8 cellular contexts compared by ENCODE assay signal in genomic region chr14:103185051-103186027, GRCh38.
DNase-seq lines count a peak whose midpoint lies in the region; ATAC-seq, FAIRE-seq and TF ChIP-seq lines count a peak whose summit lies in the region.

No MANE protein-coding gene starts in this region.

- POLR2A ChIA-PET in A549 (lab: Yijun Ruan, JAX) = interaction anchor here (0.6 kb wide), 1 partner anchor 88 kb away, joined by 3 read pairs; no protein-coding TSS in a partner anchor
- POLR2A ChIA-PET in activated CD4-positive, alpha-beta memory T cell treated with anti-CD3 and anti-CD28 coated beads, Interleukin-2, amount 10 ng/mL, durations not matched to agents 7 days and 5 days (lab: Charles Lee) = no interaction called here

- H3K9me3 ChIP-seq in A549 = no peaks in the 10 kb centered on the region

- TF ChIP-seq CTCF in A549 (IDR thresholded peaks at IDR 0.05) = peak; percentile 75
- TF ChIP-seq CTCF in GM12875 (IDR thresholded peaks at IDR 0.05; ENCODE audit: borderline replicate concordance, insufficient read depth, low read depth, low read length) = peak; percentile 47; the same call in 1 of the 2 replicates
- no peak for TF ChIP-seq CTCF in omental fat pad (IDR thresholded peaks at IDR 0.05)

- no peaks in the 10 kb centered on the region for H3K36me3 Mint-ChIP-seq in activated CD4-positive, alpha-beta memory T cell treated with anti-CD3 and anti-CD28 coated beads, Interleukin-2, amount 10 ng/mL, durations not matched to agents 7 days and 5 days (ENCODE audit: low read depth)

- H3K4me1 ChIP-seq in A549 = peaks cover 28% of the 10 kb centered on the region

- TF ChIP-seq EP300 in A549 (IDR thresholded peaks at IDR 0.05) = no peak

- H3K9me3 Mint-ChIP-seq in activated CD4-positive, alpha-beta memory T cell treated with anti-CD3 and anti-CD28 coated beads, Interleukin-2, amount 10 ng/mL, durations not matched to agents 7 days and 5 days = no peaks in the 10 kb centered on the region

- FAIRE-seq in A549 (lab: Jason Lieb, UNC) = peak; percentile 7

- H3K27ac ChIP-seq in A549 = peak overlapping the region; percentile 44 to 74; a peak in 5 of 6 replicates

- peaks cover 4% of the 10 kb centered on the region for H3K4me1 Mint-ChIP-seq in activated CD4-positive, alpha-beta memory T cell treated with anti-CD3 and anti-CD28 coated beads, Interleukin-2, amount 10 ng/mL, durations not matched to agents 7 days and 5 days

- peak; percentile 71 to 75 for TF ChIP-seq RAD21 in A549 (conservative IDR thresholded peaks at IDR 0.05 in 1 of 2, IDR thresholded peaks at IDR 0.05 in 1 of 2)

- peak; percentile 31 to 54 for DNase-seq in A549 (ENCODE audit: low read depth in 1 of 2, low spot score in 1 of 2)
- DNase-seq in NCI-H526 (lab: John Stamatoyannopoulos, UW) = peak; percentile 44 to 62
- DNase-seq in dermis blood vessel endothelial cell = peak; percentile 64
- no peak for DNase-seq in omental fat pad (ENCODE audit: low spot score)
- DNase-seq in HK-2 (ENCODE audit: unreplicated experiment) = no peak
- no peak for DNase-seq in activated CD4-positive, alpha-beta memory T cell treated with anti-CD3 and anti-CD28 coated beads, Interleukin-2, amount 10 ng/mL, durations not matched to agents 7 days and 5 days

- H3K4me3 ChIP-seq in A549 (no peak overlapping the region), GM12875 (ENCODE audit: low read depth, low read length) (no peak overlapping the region)

- peak in 1 of 2 experiments; percentile 35; a peak in 2 of 6 replicates for ATAC-seq in A549
- ATAC-seq in omental fat pad (ENCODE audit: low FRiP score) = peak; percentile 64
- no peak for ATAC-seq in GM21390 (IDR thresholded peaks at IDR 0.05; ENCODE audit: unreplicated experiment)

- 45% methylated on average over 13 of the region's 13 CpGs for WGBS in A549 (ENCODE audit: missing lambda C conversion rate)

- TF ChIP-seq POLR2A in A549 (IDR thresholded peaks at IDR 0.05; ENCODE audit: low read length) = no peak

- no peak overlapping the region for H3K27ac Mint-ChIP-seq in activated CD4-positive, alpha-beta memory T cell treated with anti-CD3 and anti-CD28 coated beads, Interleukin-2, amount 10 ng/mL, durations not matched to agents 7 days and 5 days

- CTCF ChIA-PET in A549 (lab: Yijun Ruan, JAX) = interaction anchor here (0.6 to 13.1 kb wide), 40 partner anchors 8 to 533 kb away, joined by 3 to 261 read pairs (median 4); partner anchors contain the start of gene TNFAIP2
- CTCF ChIA-PET in activated CD4-positive, alpha-beta memory T cell treated with anti-CD3 and anti-CD28 coated beads, Interleukin-2, amount 10 ng/mL, durations not matched to agents 7 days and 5 days (lab: Charles Lee) = interaction anchor here (0.7 to 2.7 kb wide), 5 partner anchors 49 to 157 kb away, joined by 3 to 18 read pairs (median 4); no protein-coding TSS in a partner anchor

- H3K4me3 Mint-ChIP-seq in activated CD4-positive, alpha-beta memory T cell treated with anti-CD3 and anti-CD28 coated beads, Interleukin-2, amount 10 ng/mL, durations not matched to agents 7 days and 5 days = no peak overlapping the region

- peaks cover 46% of the 10 kb centered on the region for H3K27me3 Mint-ChIP-seq in activated CD4-positive, alpha-beta memory T cell treated with anti-CD3 and anti-CD28 coated beads, Interleukin-2, amount 10 ng/mL, durations not matched to agents 7 days and 5 days

- peak overlapping the region; percentile 20 for H3K4me2 ChIP-seq in A549

TF ChIP-seq in A549, 52 proteins besides CTCF, POLR2A, EP300 and RAD21:
- TF ChIP-seq, protein P1, sequence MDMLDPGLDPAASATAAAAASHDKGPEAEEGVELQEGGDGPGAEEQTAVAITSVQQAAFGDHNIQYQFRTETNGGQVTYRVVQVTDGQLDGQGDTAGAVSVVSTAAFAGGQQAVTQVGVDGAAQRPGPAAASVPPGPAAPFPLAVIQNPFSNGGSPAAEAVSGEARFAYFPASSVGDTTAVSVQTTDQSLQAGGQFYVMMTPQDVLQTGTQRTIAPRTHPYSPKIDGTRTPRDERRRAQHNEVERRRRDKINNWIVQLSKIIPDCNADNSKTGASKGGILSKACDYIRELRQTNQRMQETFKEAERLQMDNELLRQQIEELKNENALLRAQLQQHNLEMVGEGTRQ (IDR thresholded peaks at IDR 0.05) = no peak
- TF ChIP-seq MYC (IDR thresholded peaks at IDR 0.05; ENCODE audit: borderline replicate concordance, low read length) (no peak), CHD4 (IDR thresholded peaks at IDR 0.05; ENCODE audit: borderline replicate concordance) (no peak), CHD2 (IDR thresholded peaks at IDR 0.05; ENCODE audit: low read length, partially characterized antibody) (no peak), NR3C1 (IDR thresholded peaks at IDR 0.05) (no peak), SMC3 (IDR thresholded peaks at IDR 0.05) (peak; percentile 80), EHMT2 (IDR thresholded peaks at IDR 0.05; ENCODE audit: low read depth) (no peak), RCOR1 (IDR thresholded peaks at IDR 0.05; ENCODE audit: low read depth, low read length) (no peak), HOXA7 (CRISPR knock-in tag; IDR thresholded peaks at IDR 0.05) (no peak), CEBPB (IDR thresholded peaks at IDR 0.05) (peak; percentile 18 to 47; a peak in 2 of 4 replicates), ZNF302 (CRISPR knock-in tag; IDR thresholded peaks at IDR 0.05) (no peak), MAFK (IDR thresholded peaks at IDR 0.05; ENCODE audit: partially characterized antibody) (no peak), FOSL2 (IDR thresholded peaks at IDR 0.05) (no peak), FOSL2 (CRISPR knock-in tag; IDR thresholded peaks at IDR 0.05) (no peak), RNF2 (IDR thresholded peaks at IDR 0.05; ENCODE audit: borderline replicate concordance, low read depth) (no peak)
- TF ChIP-seq, protein P2, sequence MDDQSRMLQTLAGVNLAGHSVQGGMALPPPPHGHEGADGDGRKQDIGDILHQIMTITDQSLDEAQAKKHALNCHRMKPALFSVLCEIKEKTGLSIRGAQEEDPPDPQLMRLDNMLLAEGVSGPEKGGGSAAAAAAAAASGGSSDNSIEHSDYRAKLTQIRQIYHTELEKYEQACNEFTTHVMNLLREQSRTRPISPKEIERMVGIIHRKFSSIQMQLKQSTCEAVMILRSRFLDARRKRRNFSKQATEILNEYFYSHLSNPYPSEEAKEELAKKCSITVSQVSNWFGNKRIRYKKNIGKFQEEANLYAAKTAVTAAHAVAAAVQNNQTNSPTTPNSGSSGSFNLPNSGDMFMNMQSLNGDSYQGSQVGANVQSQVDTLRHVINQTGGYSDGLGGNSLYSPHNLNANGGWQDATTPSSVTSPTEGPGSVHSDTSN (IDR thresholded peaks at IDR 0.05) = no peak

Comparison
In these comparisons a context has a peak if more than half of its experiments do, and no peak if none do; other contexts are left out.
1. DNase-seq: peak in A549 (2 of 2), NCI-H526 (2 of 2) and dermis blood vessel endothelial cell (single experiment); none in omental fat pad (single experiment), HK-2 (single experiment) and activated CD4-positive, alpha-beta memory T cell treated with anti-CD3 and anti-CD28 coated beads, Interleukin-2, amount 10 ng/mL, durations not matched to agents 7 days and 5 days (single experiment).
2. CTCF ChIP-seq: peak in A549 (single experiment) and GM12875 (single experiment); none in omental fat pad (0 of 3).